In genomic region chr1:36824390-36824861, GRCh38 we compare ENCODE assay signal across 1 cellular context.
A peak's percentile ranks its signal among the peaks of the same experiment; 100 is the strongest.
TF ChIP-seq lines count a peak whose summit lies in the region.

No MANE protein-coding gene starts in this region.

TF ChIP-seq in K562, 482 proteins besides CTCF, POLR2A, EP300 and RAD21 (continued from another document):
- TF ChIP-seq ZHX1 (conservative IDR thresholded peaks at IDR 0.05; ENCODE audit: low read length) (no peak), SIN3B (IDR thresholded peaks at IDR 0.05; ENCODE audit: low read depth) (no peak), SRSF7 (optimal IDR thresholded peaks at IDR 0.05; ENCODE audit: low read depth, low read length) (no peak), ZNF696 (CRISPR knock-in tag; conservative IDR thresholded peaks at IDR 0.05) (no peak), NFXL1 (CRISPR knock-in tag; IDR thresholded peaks at IDR 0.05) (no peak), RAD51 (IDR thresholded peaks at IDR 0.05; ENCODE audit: borderline replicate concordance, low read depth) (no peak), ILF3 (IDR thresholded peaks at IDR 0.05; ENCODE audit: borderline replicate concordance) (no peak), ZNF24 (IDR thresholded peaks at IDR 0.05) (no peak), GATAD2B (IDR thresholded peaks at IDR 0.05; ENCODE audit: borderline replicate concordance) (no peak), BMI1 (IDR thresholded peaks at IDR 0.05; ENCODE audit: low read length) (no peak), ZNF561 (CRISPR knock-in tag; conservative IDR thresholded peaks at IDR 0.05) (no peak), MXI1 (IDR thresholded peaks at IDR 0.05; ENCODE audit: low read depth, low read length) (no peak), NCOA4 (IDR thresholded peaks at IDR 0.05; ENCODE audit: partially characterized antibody) (no peak), PHTF2 (CRISPR knock-in tag; IDR thresholded peaks at IDR 0.05) (no peak), TEAD2 (tag; IDR thresholded peaks at IDR 0.05) (no peak), XRCC4 (IDR thresholded peaks at IDR 0.05; ENCODE audit: extremely low read depth, insufficient read depth, insufficient read length) (no peak), RBM14 (IDR thresholded peaks at IDR 0.05; ENCODE audit: borderline replicate concordance, insufficient read depth, low read depth, low read length) (no peak), L3MBTL2 (IDR thresholded peaks at IDR 0.05) (no peak; the same call in 1 of the 2 replicates), ZC3H8 (IDR thresholded peaks at IDR 0.05) (no peak), ZBTB7A (IDR thresholded peaks at IDR 0.05; ENCODE audit: borderline replicate concordance, control insufficient read depth, low read depth, low read length) (no peak), SAFB2 (IDR thresholded peaks at IDR 0.05; ENCODE audit: borderline replicate concordance, low read depth, low read length, severe bottlenecking) (no peak), ATF7 (IDR thresholded peaks at IDR 0.05) (0 out of 2 replicates have a peak, but pooled peaks have one; percentile 31), DPF2 (IDR thresholded peaks at IDR 0.05) (peak; percentile 73), MAFK (IDR thresholded peaks at IDR 0.05; ENCODE audit: low read length) (peak; percentile 71), NR3C1 (CRISPR knock-in tag; IDR thresholded peaks at IDR 0.05) (no peak), AFF1 (IDR thresholded peaks at IDR 0.05; ENCODE audit: low read depth in 1 of 2, partially characterized antibody in 2 of 2) (no peak), RBM22 (IDR thresholded peaks at IDR 0.05; ENCODE audit: low read depth, low read length, poor library complexity, severe bottlenecking) (no peak), NELFE (IDR thresholded peaks at IDR 0.05; ENCODE audit: insufficient read depth, insufficient read length) (no peak), ZNF639 (CRISPR knock-in tag; conservative IDR thresholded peaks at IDR 0.05 in 1 of 2, IDR thresholded peaks at IDR 0.05 in 1 of 2) (no peak)
- TF ChIP-seq, protein P1, sequence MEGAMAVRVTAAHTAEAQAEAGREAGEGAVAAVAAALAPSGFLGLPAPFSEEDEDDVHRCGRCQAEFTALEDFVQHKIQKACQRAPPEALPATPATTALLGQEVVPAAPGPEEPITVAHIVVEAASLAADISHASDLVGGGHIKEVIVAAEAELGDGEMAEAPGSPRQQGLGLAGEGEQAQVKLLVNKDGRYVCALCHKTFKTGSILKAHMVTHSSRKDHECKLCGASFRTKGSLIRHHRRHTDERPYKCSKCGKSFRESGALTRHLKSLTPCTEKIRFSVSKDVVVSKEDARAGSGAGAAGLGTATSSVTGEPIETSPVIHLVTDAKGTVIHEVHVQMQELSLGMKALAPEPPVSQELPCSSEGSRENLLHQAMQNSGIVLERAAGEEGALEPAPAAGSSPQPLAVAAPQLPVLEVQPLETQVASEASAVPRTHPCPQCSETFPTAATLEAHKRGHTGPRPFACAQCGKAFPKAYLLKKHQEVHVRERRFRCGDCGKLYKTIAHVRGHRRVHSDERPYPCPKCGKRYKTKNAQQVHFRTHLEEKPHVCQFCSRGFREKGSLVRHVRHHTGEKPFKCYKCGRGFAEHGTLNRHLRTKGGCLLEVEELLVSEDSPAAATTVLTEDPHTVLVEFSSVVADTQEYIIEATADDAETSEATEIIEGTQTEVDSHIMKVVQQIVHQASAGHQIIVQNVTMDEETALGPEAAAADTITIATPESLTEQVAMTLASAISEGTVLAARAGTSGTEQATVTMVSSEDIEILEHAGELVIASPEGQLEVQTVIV (CRISPR knock-in tag; IDR thresholded peaks at IDR 0.05; ENCODE audit: borderline replicate concordance): no peak
- TF ChIP-seq, protein P2, sequence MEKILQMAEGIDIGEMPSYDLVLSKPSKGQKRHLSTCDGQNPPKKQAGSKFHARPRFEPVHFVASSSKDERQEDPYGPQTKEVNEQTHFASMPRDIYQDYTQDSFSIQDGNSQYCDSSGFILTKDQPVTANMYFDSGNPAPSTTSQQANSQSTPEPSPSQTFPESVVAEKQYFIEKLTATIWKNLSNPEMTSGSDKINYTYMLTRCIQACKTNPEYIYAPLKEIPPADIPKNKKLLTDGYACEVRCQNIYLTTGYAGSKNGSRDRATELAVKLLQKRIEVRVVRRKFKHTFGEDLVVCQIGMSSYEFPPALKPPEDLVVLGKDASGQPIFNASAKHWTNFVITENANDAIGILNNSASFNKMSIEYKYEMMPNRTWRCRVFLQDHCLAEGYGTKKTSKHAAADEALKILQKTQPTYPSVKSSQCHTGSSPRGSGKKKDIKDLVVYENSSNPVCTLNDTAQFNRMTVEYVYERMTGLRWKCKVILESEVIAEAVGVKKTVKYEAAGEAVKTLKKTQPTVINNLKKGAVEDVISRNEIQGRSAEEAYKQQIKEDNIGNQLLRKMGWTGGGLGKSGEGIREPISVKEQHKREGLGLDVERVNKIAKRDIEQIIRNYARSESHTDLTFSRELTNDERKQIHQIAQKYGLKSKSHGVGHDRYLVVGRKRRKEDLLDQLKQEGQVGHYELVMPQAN (IDR thresholded peaks at IDR 0.05; ENCODE audit: borderline replicate concordance): no peak
